In genomic region chr3:50355829-50356552, GRCh38 we compare ENCODE assay signal across 6 cellular contexts. TPM values are rescaled to one million over a fixed set of nuclear protein-coding genes. Genes with fewer than 3 reads are reported as not detected.
DNase-seq lines count a peak whose midpoint lies in the region; ATAC-seq and TF ChIP-seq lines count a peak whose summit lies in the region.

No MANE protein-coding gene starts in this region.

- H3K27me3 ChIP-seq in MM.1S (replicated peaks; ENCODE audit: insufficient read depth, low read length) (no peaks in the 10 kb centered on the region), breast epithelium (no peaks in the 10 kb centered on the region), psoas muscle (ENCODE audit: insufficient read depth in 3 of 3, low read length in 2 of 3) (no peaks in the 10 kb centered on the region)

- H3K4me2 ChIP-seq in MM.1S (ENCODE audit: low read depth, low read length), result peak overlapping the region; percentile 87

- intact Hi-C loops in breast epithelium (cut with DNase I; ENCODE audit: low total_unique reads) (no loop called here), psoas muscle (cut with DNase I) (no loop called here)

- H3K79me2 ChIP-seq in MM.1S (ENCODE audit: low read length), result peaks cover 75% of the 10 kb centered on the region

- TF ChIP-seq CTCF in MM.1S (IDR thresholded peaks at IDR 0.05; ENCODE audit: low read length), result no peak
- no peak for TF ChIP-seq CTCF in breast epithelium (IDR thresholded peaks at IDR 0.05)
- TF ChIP-seq CTCF in psoas muscle (IDR thresholded peaks at IDR 0.05), result no peak

- no peaks in the 10 kb centered on the region for H3K9me2 ChIP-seq in MM.1S (replicated peaks; ENCODE audit: insufficient read depth, low read length)

- no peaks in the 10 kb centered on the region for H4K20me1 ChIP-seq in MM.1S (ENCODE audit: insufficient read depth, low read length)

- H2AFZ ChIP-seq in MM.1S (ENCODE audit: low read length), result no peak overlapping the region

- TF ChIP-seq POLR2A in breast epithelium (IDR thresholded peaks at IDR 0.05), result no peak

- H3K4me1 ChIP-seq in MM.1S (ENCODE audit: low read length), result peaks cover 35% of the 10 kb centered on the region
- H3K4me1 ChIP-seq in breast epithelium, result peaks cover 32 to 36% of the 10 kb centered on the region in 2 donors
- peaks cover 55% of the 10 kb centered on the region for H3K4me1 ChIP-seq in psoas muscle

- no peak overlapping the region for H3K4me3 ChIP-seq in MM.1S (ENCODE audit: low read length)
- H3K4me3 ChIP-seq in breast epithelium, result peak overlapping the region; percentile 69 to 91 (median 74)
- peak overlapping the region; percentile 82 for H3K4me3 ChIP-seq in psoas muscle

- no peak for ATAC-seq in psoas muscle
- no peak for ATAC-seq in HG02840 (IDR thresholded peaks at IDR 0.05; ENCODE audit: low FRiP score, unreplicated experiment)

- no peak overlapping the region for H3K27ac ChIP-seq in MM.1S (ENCODE audit: low read length)
- H3K27ac ChIP-seq in breast epithelium, result peak overlapping the region; percentile 21 to 25
- H3K27ac ChIP-seq in psoas muscle, result peak overlapping the region; percentile 95

- 33 to 48% (median 36%) methylated on average over 5 of the region's 5 CpGs for WGBS in psoas muscle, 3 donors

- H3K9me3 ChIP-seq in MM.1S (replicated peaks; ENCODE audit: insufficient read depth, low read length), result no peaks in the 10 kb centered on the region
- H3K9me3 ChIP-seq in breast epithelium, result no peaks in the 10 kb centered on the region
- H3K9me3 ChIP-seq in psoas muscle, result no peaks in the 10 kb centered on the region

- H3F3A ChIP-seq in MM.1S (ENCODE audit: insufficient read depth, low read length), result 0 out of 2 replicates have a peak, but pooled peaks cover 6% of the 10 kb centered on the region

- H3K9ac ChIP-seq in MM.1S (ENCODE audit: low read length), result no peak overlapping the region

- no peak for DNase-seq in MM.1S
- no peak for DNase-seq in breast epithelium (ENCODE audit: low spot score in 2 of 2)
- DNase-seq in psoas muscle, result no peak
- no peak for DNase-seq in activated CD8-positive, alpha-beta memory T cell treated with anti-CD3 and anti-CD28 coated beads for 24 hours
- DNase-seq in stimulated activated CD8-positive, alpha-beta memory T cell treated with anti-CD3 and anti-CD28 coated beads, Interleukin-4, amount 100 ng/mL, for 48 hours, result no peak

- H3K36me3 ChIP-seq in MM.1S (replicated peaks; ENCODE audit: insufficient read depth, low read length) (peaks cover 11% of the 10 kb centered on the region; the same call in 1 of the 2 replicates), breast epithelium (peaks cover 7% of the 10 kb centered on the region), psoas muscle (ENCODE audit: insufficient read depth in 1 of 2, low read depth in 1 of 2) (peaks cover 5 to 47% of the 10 kb centered on the region in 2 donors)

RNA-seq across cellular contexts. Expression of gene TMEM115, which starts 3.3 kb away (rescaled TPM):
- 10 to 100 TPM; 46.7 to 67.3 (median 47.9) TPM for total RNA-seq in breast epithelium
- 10 to 100 TPM; 20.4 to 29.1 (median 23.2) TPM for total RNA-seq in psoas muscle
- polyA plus RNA-seq in psoas muscle, result 10 to 100 TPM; 29.7 to 49.6 (median 42.7) TPM

RNA-seq across cellular contexts. Expression of gene CYB561D2, which starts 5.3 kb away (rescaled TPM):
- total RNA-seq in breast epithelium (10 to 100 TPM; 23.6 to 30.1 (median 28.8) TPM), psoas muscle (1 to 10 TPM; 5.7 to 9.2 (median 7.0) TPM)
- polyA plus RNA-seq in psoas muscle, result 10 to 100 TPM; 14.7 to 34.8 (median 17.5) TPM

RNA-seq across cellular contexts. Expression of gene NPRL2, which starts 5.4 kb away (rescaled TPM):
- 10 to 100 TPM; 17.4 to 31.5 (median 29.5) TPM for total RNA-seq in breast epithelium
- 10 to 100 TPM; 16.1 to 29.5 (median 19.6) TPM for total RNA-seq in psoas muscle
- 10 to 100 TPM; 21.5 to 36.6 (median 21.7) TPM for polyA plus RNA-seq in psoas muscle

RNA-seq across cellular contexts. Expression of gene ZMYND10, which starts 10.5 kb away (rescaled TPM):
- total RNA-seq in breast epithelium (1 to 10 TPM in 2 of 3 donors, under 1 TPM in 1; 0.32 to 2.6 (median 1.9) TPM), psoas muscle (under 1 TPM; 0.24 to 0.99 (median 0.57) TPM)
- polyA plus RNA-seq in psoas muscle, result under 1 TPM; 0.23 to 0.99 (median 0.51) TPM

RNA-seq across cellular contexts. Expression of gene RASSF1, which starts 15.4 kb away (rescaled TPM):
- total RNA-seq in breast epithelium (10 to 100 TPM; 42.7 to 63.6 (median 49.8) TPM), psoas muscle (10 to 100 TPM; 10.1 to 24.2 (median 14.9) TPM)
- 10 to 100 TPM; 33.3 to 84.5 (median 37.9) TPM for polyA plus RNA-seq in psoas muscle
